27 cellular contexts compared by ENCODE assay signal in genomic region chr1:164821648-164822047, GRCh38.
"Had no signal": no experiment of that assay in that cellular context is flagged by ENCODE, and none has a peak within 500 bp of the region (broad histone marks: within the 10 kb centered on the region; RNA-seq: fewer than 3 reads in every experiment).

No MANE protein-coding gene starts in this region.

- H3K4me3 ChIP-seq: PC-9, SJSA1 had no signal

- H2AFZ ChIP-seq: PC-9 had no signal

- H3K36me3 ChIP-seq: SJSA1 had no signal

- H3K27ac ChIP-seq: PC-9, SJSA1 had no signal

- H3K9me3 ChIP-seq: SJSA1, SK-N-SH had no signal

- H3K27me3 ChIP-seq: SJSA1 had no signal

- H3K4me2 ChIP-seq: PC-9, SK-N-SH had no signal

- DNase-seq: Kasumi-1, MM.1S, MV-4-11, NCI-H1092, NCI-H1105, NCI-H1417 treated with DMSO at 0.1 percent for 48 hours, NCI-H1436 treated with DMSO at 0.1 percent for 48 hours, NCI-H1694 treated with DMSO at 0.1 percent for 48 hours, NCI-H187 treated with DMSO at 0.1 percent for 48 hours, NCI-H2029, NCI-H2081, NCI-H2171 treated with DMSO at 0.1 percent for 48 hours, NCI-H2227 treated with DMSO at 0.1 percent for 48 hours, NCI-H345, NCI-H446, NCI-H510A treated with DMSO at 0.1 percent for 48 hours, NCI-H524 treated with DMSO at 0.1 percent for 48 hours, NCI-H526 treated with DMSO at 0.1 percent for 48 hours, NCI-H748 treated with DMSO at 0.1 percent for 48 hours, NCI-H82, PC-9, Right ventricle myocardium superior, SHP77 treated with DMSO at 0.1 percent for 48 hours, SK-N-SH, SW 1271, T-cell had no signal
